Comparison of ENCODE assay signal across 9 cellular contexts in genomic region chr11:119774180-119774763, GRCh38. TPM values are rescaled to one million over a fixed set of nuclear protein-coding genes. Genes with fewer than 3 reads are reported as not detected.
DNase-seq lines count a peak whose midpoint lies in the region; ATAC-seq and TF ChIP-seq lines count a peak whose summit lies in the region.
"Had no signal": no experiment of that assay in that cellular context is flagged by ENCODE, and none has a peak within 500 bp of the region (broad histone marks: within the 10 kb centered on the region; RNA-seq: fewer than 3 reads in every experiment).

No MANE protein-coding gene starts in this region.

- H4K91ac ChIP-seq in H9 (ENCODE audit: insufficient read length, low read depth, low read length), result no peak overlapping the region

- H3K4me1 Mint-ChIP-seq in H9 (0 out of 4 replicates have a peak, but pooled peaks cover 0 to 3% of the 10 kb centered on the region in 2 experiments), nephron progenitor cell (no peaks in the 10 kb centered on the region)
- no peaks in the 10 kb centered on the region for H3K4me1 Mint-ChIP-seq in activated T-cell treated with anti-CD3 and anti-CD28 coated beads, Interleukin-2, amount 50 U/mL, for 4 hours (ENCODE audit: low read depth)
- H3K4me1 Mint-ChIP-seq: IgD-negative memory B cell had no signal

- intact Hi-C loops in cardiac septum (cut with DNase I), result no loop called here

- H3K4me3 ChIP-seq in cardiac fibroblast (replicated peaks in 1 of 2; ENCODE audit: low read depth in 2 of 2, low read length in 2 of 2), result no peak overlapping the region

- H2AK5ac ChIP-seq in H9 (ENCODE audit: insufficient read length, low read length), result no peak overlapping the region

- no peak overlapping the region for H2BK5ac ChIP-seq in H9 (ENCODE audit: insufficient read length, low read length)

- TF ChIP-seq CTCF in H9 (conservative IDR thresholded peaks at IDR 0.05) (no peak; the same call in 2 of the 3 replicates), cardiac fibroblast (IDR thresholded peaks at IDR 0.05; ENCODE audit: low read depth, low read length) (no peak), nephron progenitor cell (IDR thresholded peaks at IDR 0.05) (no peak)

- peaks cover 64% of the 10 kb centered on the region for H3K27me3 Mint-ChIP-seq in H9 (ENCODE audit: low read depth)
- H3K27me3 Mint-ChIP-seq in nephron progenitor cell (ENCODE audit: low read depth, poor library complexity), result peaks cover 63% of the 10 kb centered on the region
- peaks cover 25% of the 10 kb centered on the region for H3K27me3 Mint-ChIP-seq in activated T-cell treated with anti-CD3 and anti-CD28 coated beads, Interleukin-2, amount 50 U/mL, for 4 hours (ENCODE audit: low read depth)

- no peak overlapping the region for H2BK12ac ChIP-seq in H9 (ENCODE audit: insufficient read length, low read depth, low read length)

- no peak overlapping the region for H3K23ac ChIP-seq in H9 (ENCODE audit: insufficient read length, low read depth, low read length)

- no peak overlapping the region for H2AFZ ChIP-seq in H9 (ENCODE audit: low read length)

- H4K20me1 ChIP-seq in H9 (ENCODE audit: control insufficient read depth, insufficient read depth, insufficient read length), result no peaks in the 10 kb centered on the region

- WGBS in H9 (ENCODE audit: extremely low coverage, insufficient read length, low lambda C conversion rate), result no CpG with 5 or more reads among the region's 1 CpG

- no peaks in the 10 kb centered on the region for H3K79me1 ChIP-seq in H9 (ENCODE audit: insufficient read depth, low read depth, low read length, poor library complexity, severe bottlenecking)

- no peak for ATAC-seq in GM21619 (IDR thresholded peaks at IDR 0.05; ENCODE audit: unreplicated experiment)
- ATAC-seq in activated T-cell treated with anti-CD3 and anti-CD28 coated beads, Interleukin-2, amount 50 U/mL, for 4 hours, result no peak
- ATAC-seq: activated naive CD4-positive, alpha-beta T cell treated with anti-CD3 and anti-CD28 coated beads, Interleukin-2, amount 50 U/mL, for 72 hours had no signal

- H3K23me2 ChIP-seq in H9 (ENCODE audit: insufficient read length, low read depth, low read length, poor library complexity, severe bottlenecking), result no peaks in the 10 kb centered on the region

- H3K56ac ChIP-seq in H9 (ENCODE audit: insufficient read length, low read depth, low read length), result no peak overlapping the region

- H3K4ac ChIP-seq in H9 (ENCODE audit: low read depth, low read length), result no peak overlapping the region

- H3K4me3 Mint-ChIP-seq in H9 (no peak overlapping the region), nephron progenitor cell (no peak overlapping the region)
- H3K4me3 Mint-ChIP-seq in activated T-cell treated with anti-CD3 and anti-CD28 coated beads, Interleukin-2, amount 50 U/mL, for 4 hours, result no peak overlapping the region
- H3K4me3 Mint-ChIP-seq: IgD-negative memory B cell had no signal

- DNase-seq in H9, result peak; percentile 52
- peak; percentile 7 for DNase-seq in MV-4-11 (lab: John Stamatoyannopoulos, UW)
- DNase-seq in cardiac fibroblast (ENCODE audit: low read depth in 2 of 2), result peak; percentile 32 to 33
- DNase-seq in nephron progenitor cell, result peak; percentile 81
- DNase-seq in cardiac septum (ENCODE audit: low spot score), result no peak
- no peak for DNase-seq in activated T-cell treated with anti-CD3 and anti-CD28 coated beads, Interleukin-2, amount 50 U/mL, for 4 hours

- no peaks in the 10 kb centered on the region for H3K4me1 ChIP-seq in H9 (ENCODE audit: insufficient read depth, low read length)

- no peaks in the 10 kb centered on the region for H3K9me3 ChIP-seq in H9 (ENCODE audit: control insufficient read depth, low read depth, low read length)

- H3K9me3 Mint-ChIP-seq in H9, result no peaks in the 10 kb centered on the region
- H3K9me3 Mint-ChIP-seq in nephron progenitor cell, result no peaks in the 10 kb centered on the region
- no peaks in the 10 kb centered on the region for H3K9me3 Mint-ChIP-seq in activated T-cell treated with anti-CD3 and anti-CD28 coated beads, Interleukin-2, amount 50 U/mL, for 4 hours
- H3K9me3 Mint-ChIP-seq: IgD-negative memory B cell had no signal

- no peak overlapping the region for H3K9ac ChIP-seq in H9 (ENCODE audit: extremely low read depth, insufficient read length, low read length)

- no peak overlapping the region for H3K18ac ChIP-seq in H9 (ENCODE audit: insufficient read length, low read depth, low read length)

- H3K4me2 ChIP-seq in H9 (ENCODE audit: insufficient read depth, insufficient read length, low read length), result no peak overlapping the region

- no peak overlapping the region for H2BK20ac ChIP-seq in H9 (ENCODE audit: low read depth, low read length, poor library complexity, severe bottlenecking)

- no peak overlapping the region for H3K27ac Mint-ChIP-seq in H9
- no peak overlapping the region for H3K27ac Mint-ChIP-seq in nephron progenitor cell
- H3K27ac Mint-ChIP-seq: activated naive CD4-positive, alpha-beta T cell treated with anti-CD3 and anti-CD28 coated beads, Interleukin-2, amount 50 U/mL, for 72 hours; IgD-negative memory B cell had no signal

- no peaks in the 10 kb centered on the region for H3K27me3 ChIP-seq in H9 (ENCODE audit: insufficient read depth, low read length)

- H3K36me3 Mint-ChIP-seq in H9 (ENCODE audit: insufficient read depth in 1 of 3, low read depth in 3 of 3) (no peaks in the 10 kb centered on the region), nephron progenitor cell (ENCODE audit: low read depth) (no peaks in the 10 kb centered on the region)
- H3K36me3 Mint-ChIP-seq in activated T-cell treated with anti-CD3 and anti-CD28 coated beads, Interleukin-2, amount 50 U/mL, for 4 hours (ENCODE audit: insufficient read depth), result no peaks in the 10 kb centered on the region
- H3K36me3 Mint-ChIP-seq: activated naive CD4-positive, alpha-beta T cell treated with anti-CD3 and anti-CD28 coated beads, Interleukin-2, amount 50 U/mL, for 72 hours; IgD-negative memory B cell had no signal

- no peak overlapping the region for H3T11ph ChIP-seq in H9 (ENCODE audit: low read length)

- no peak overlapping the region for H4K8ac ChIP-seq in H9 (replicated peaks; ENCODE audit: insufficient read length, low read depth, low read length)

- H4K5ac ChIP-seq in H9 (ENCODE audit: insufficient read length, low read depth, low read length), result no peak overlapping the region

- H3K27ac ChIP-seq in H9 (ENCODE audit: insufficient read length, low read depth, low read length), result no peak overlapping the region

- H2BK15ac ChIP-seq in H9 (ENCODE audit: low read depth, low read length), result no peak overlapping the region

- no peak overlapping the region for H2BK120ac ChIP-seq in H9 (ENCODE audit: low read depth, low read length, poor library complexity, severe bottlenecking)

- no peaks in the 10 kb centered on the region for H3K79me2 ChIP-seq in H9 (ENCODE audit: insufficient read depth, low read length)

- H3K14ac ChIP-seq in H9 (ENCODE audit: insufficient read depth, low read length), result no peak overlapping the region

RNA-seq across cellular contexts. Expression of gene NECTIN1, which starts 45.3 kb away (rescaled TPM):
- total RNA-seq in H9 (2021) (113 and 121 TPM in 2 replicates), cardiac septum (10.4 TPM)
- total RNA-seq in activated T-cell treated with anti-CD3 and anti-CD28 coated beads, Interleukin-2, amount 50 U/mL, for 4 hours, result 1 to 10 TPM; 7.5 to 9.0 (median 8.3) TPM

Comparison
In these comparisons a context has a peak if more than half of its experiments do, and no peak if none do; other contexts are left out.
1. DNase-seq: peak in H9 (single experiment), MV-4-11 (single experiment), cardiac fibroblast (2 of 2) and nephron progenitor cell (single experiment); none in cardiac septum (single experiment) and activated T-cell treated with anti-CD3 and anti-CD28 coated beads, Interleukin-2, amount 50 U/mL, for 4 hours (single experiment).
2. RNA of gene NECTIN1, which starts 45.3 kb away (total RNA-seq): 113 to 121 TPM in H9; 10.4 TPM in cardiac septum (single experiment) and 7.5 to 9.0 TPM in activated T-cell treated with anti-CD3 and anti-CD28 coated beads, Interleukin-2, amount 50 U/mL, for 4 hours; every median in the first group is over 10 times any median in the second.